ENCODE assay signal across 1 cellular context in genomic region chr19:35134601-35135091, GRCh38.
A peak's percentile ranks its signal among the peaks of the same experiment; 100 is the strongest.
TF ChIP-seq lines count a peak whose summit lies in the region.

Gene LGI4 (minus strand): TSS chr19:35135059. CDS start chr19:35134680, 379 bp downstream.

TF ChIP-seq in K562, 482 proteins besides CTCF, POLR2A, EP300 and RAD21 (continued from another document):
- no peak for TF ChIP-seq ZNF740 (CRISPR knock-in tag; IDR thresholded peaks at IDR 0.05)
- TF ChIP-seq ZNF740 (tag; IDR thresholded peaks at IDR 0.05), result peak in 1 of 2 experiments; percentile 34; a peak in 1 of 4 replicates
- TF ChIP-seq MCM3 (IDR thresholded peaks at IDR 0.05), result 0 out of 2 replicates have a peak, but pooled peaks have one; percentile 54
- 0 out of 4 replicates have a peak, but pooled peaks of 1 of the 2 experiments have one; percentile 14 for TF ChIP-seq HDAC1 (IDR thresholded peaks at IDR 0.05)
TF ChIP-seq in K562: peak in this region for 4.
